In the genomic region with DNA sequence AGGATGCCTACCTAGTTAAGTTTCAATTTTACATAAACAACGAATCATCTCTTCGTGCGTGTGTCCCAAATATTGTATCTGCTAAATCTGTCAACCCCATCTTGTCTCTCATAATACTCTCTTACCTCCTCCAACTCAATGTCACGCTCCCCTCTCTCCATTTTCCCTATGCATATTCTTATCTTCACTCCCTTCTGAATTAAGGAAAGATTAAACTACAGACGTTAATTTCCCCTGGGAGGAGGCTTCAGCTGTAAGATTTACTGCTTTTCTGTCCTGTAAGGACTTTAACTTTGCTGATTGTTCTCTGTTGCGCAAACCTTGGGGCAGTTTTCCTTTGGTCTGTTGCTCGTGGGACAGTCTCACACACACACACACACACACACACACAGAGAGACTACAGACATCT, we compare ENCODE assay signal across 8 cellular contexts. TPM values are rescaled to one million over a fixed set of nuclear protein-coding genes. Genes with fewer than 3 reads are reported as not detected.
A peak's percentile ranks its signal among the peaks of the same experiment; 100 is the strongest.
DNase-seq lines count a peak whose midpoint lies in the region; ATAC-seq and TF ChIP-seq lines count a peak whose summit lies in the region.

No MANE protein-coding gene starts in this region.

- peak overlapping the region; percentile 92 for H3K4me3 ChIP-seq in SU-DHL-6 (ENCODE audit: insufficient read depth, low read length, poor library complexity, severe bottlenecking)
- peak overlapping the region; percentile 64 to 68 for H3K4me3 ChIP-seq in esophagus (ENCODE audit: low read depth in 1 of 2, low read length in 2 of 2)

- no peaks in the 10 kb centered on the region for H3K27me3 Mint-ChIP-seq in nephron (ENCODE audit: low read depth)

- peaks cover 39% of the 10 kb centered on the region for H3K79me2 ChIP-seq in SU-DHL-6 (ENCODE audit: insufficient read depth, low read length)

- H2AFZ ChIP-seq in SU-DHL-6 (ENCODE audit: low read depth, low read length, severe bottlenecking) = peak overlapping the region; percentile 94

- ATAC-seq in GM21737 (IDR thresholded peaks at IDR 0.05; ENCODE audit: unreplicated experiment) (peak; percentile 23), HG02938 (IDR thresholded peaks at IDR 0.05; ENCODE audit: unreplicated experiment) (no peak)

- no peaks in the 10 kb centered on the region for H3K36me3 ChIP-seq in SU-DHL-6 (ENCODE audit: low read length)
- H3K36me3 ChIP-seq in esophagus (ENCODE audit: control insufficient read depth in 2 of 2, insufficient read depth in 2 of 2, low read length in 1 of 2) = no peaks in the 10 kb centered on the region

- H3K36me3 Mint-ChIP-seq in nephron (ENCODE audit: low read depth) = no peaks in the 10 kb centered on the region

- peak overlapping the region; percentile 93 to 94 (median 94) for H3K4me3 Mint-ChIP-seq in nephron

- DNase-seq in CD1c-positive myeloid dendritic cell (ENCODE audit: extremely low spot score) (peak; percentile 3), GF-D8 (lab: John Stamatoyannopoulos, UW) (no peak), GM20000 (ENCODE audit: low spot score) (no peak)

- H3K9me2 ChIP-seq in SU-DHL-6 (replicated peaks; ENCODE audit: insufficient read depth, low read length) = no peaks in the 10 kb centered on the region

- peak overlapping the region; percentile 86 for H3K9ac ChIP-seq in SU-DHL-6 (ENCODE audit: low read length)

- peak overlapping the region; percentile 98 to 99 (median 98) for H3K27ac Mint-ChIP-seq in nephron

- H3K9me3 Mint-ChIP-seq in nephron = no peaks in the 10 kb centered on the region

- H3K9me3 ChIP-seq in SU-DHL-6 (ENCODE audit: insufficient read depth, low read length) (no peaks in the 10 kb centered on the region), esophagus (ENCODE audit: control insufficient read depth in 2 of 2, insufficient read depth in 1 of 2, low read depth in 1 of 2, low read length in 1 of 2) (no peaks in the 10 kb centered on the region)

- no peaks in the 10 kb centered on the region for H3K4me1 ChIP-seq in esophagus (ENCODE audit: control insufficient read depth in 2 of 2, insufficient read depth in 2 of 2, low read length in 1 of 2)

- no peak for TF ChIP-seq CTCF in SU-DHL-6 (IDR thresholded peaks at IDR 0.05; ENCODE audit: insufficient read depth, low read length, poor library complexity, severe bottlenecking)
- no peak for TF ChIP-seq CTCF in nephron (IDR thresholded peaks at IDR 0.05; ENCODE audit: unreplicated experiment in 3 of 3)
- TF ChIP-seq CTCF in GM20000 (IDR thresholded peaks at IDR 0.05; ENCODE audit: extremely low read depth, missing control alignments) = no peak

- 8 to 26% methylated on average over 7 of the region's 7 CpGs for WGBS in esophagus, 2 donors

- no peaks in the 10 kb centered on the region for H4K20me1 ChIP-seq in SU-DHL-6 (ENCODE audit: low read depth, low read length)

- H3K27me3 ChIP-seq in SU-DHL-6 (ENCODE audit: low read length) (no peaks in the 10 kb centered on the region), esophagus (ENCODE audit: control insufficient read depth in 1 of 2, insufficient read depth in 2 of 2, low read length in 2 of 2) (no peaks in the 10 kb centered on the region)

- H3K4me2 ChIP-seq in SU-DHL-6 (ENCODE audit: low read depth, low read length, poor library complexity, severe bottlenecking) = peak overlapping the region; percentile 84

- peaks cover 12% of the 10 kb centered on the region for H3K4me1 Mint-ChIP-seq in nephron

- peak overlapping the region; percentile 77 for H3K27ac ChIP-seq in SU-DHL-6 (ENCODE audit: low read depth, low read length)
- H3K27ac ChIP-seq in esophagus (ENCODE audit: low read depth in 2 of 2, low read length in 1 of 2) = peak overlapping the region; percentile 34 to 67

- no peaks in the 10 kb centered on the region; the same call in 1 of the 2 replicates for H3F3A ChIP-seq in SU-DHL-6 (ENCODE audit: insufficient read depth)

RNA-seq across cellular contexts. Expression of gene ABCB7, which starts 0.5 kb away (rescaled TPM):
- polyA plus RNA-seq in esophagus = 10 to 100 TPM in 1 of 2 donors, 1 to 10 TPM in 1; 5.0 to 10.3 TPM
